ENCODE assay signal across 9 cellular contexts in genomic region chr18:50099725-50100414, GRCh38.
A peak's percentile ranks its signal among the peaks of the same experiment; 100 is the strongest.
DNase-seq lines count a peak whose midpoint lies in the region; ATAC-seq and TF ChIP-seq lines count a peak whose summit lies in the region.
"Had no signal": no experiment of that assay in that cellular context is flagged by ENCODE, and none has a peak within 500 bp of the region (broad histone marks: within the 10 kb centered on the region; RNA-seq: fewer than 3 reads in every experiment).

No MANE protein-coding gene starts in this region.

- peaks cover 14% of the 10 kb centered on the region for H3K27me3 Mint-ChIP-seq in activated T-helper 1 cell treated with anti-CD3 and anti-CD28 coated beads, Interleukin-12 subunit alpha, Interleukin-12 subunit beta, Interleukin-2, Interleukin-4 antibody, amounts not matched to agents 30 ng/mL and 10 ng/mL and 1 ng/mL, durations not matched to agents 14 hours and 24 hours and 36 hours (ENCODE audit: insufficient read depth)

- no peak overlapping the region for H3K27ac Mint-ChIP-seq in activated T-helper 1 cell treated with anti-CD3 and anti-CD28 coated beads, Interleukin-12 subunit alpha, Interleukin-12 subunit beta, Interleukin-2, Interleukin-4 antibody, amounts not matched to agents 30 ng/mL and 10 ng/mL and 1 ng/mL, durations not matched to agents 14 hours and 24 hours and 36 hours

- no peaks in the 10 kb centered on the region for H3K36me3 Mint-ChIP-seq in activated T-helper 1 cell treated with anti-CD3 and anti-CD28 coated beads, Interleukin-12 subunit alpha, Interleukin-12 subunit beta, Interleukin-2, Interleukin-4 antibody, amounts not matched to agents 30 ng/mL and 10 ng/mL and 1 ng/mL, durations not matched to agents 14 hours and 24 hours and 36 hours (ENCODE audit: low read depth)

- H3K4me3 Mint-ChIP-seq in activated T-helper 1 cell treated with anti-CD3 and anti-CD28 coated beads, Interleukin-12 subunit alpha, Interleukin-12 subunit beta, Interleukin-2, Interleukin-4 antibody, amounts not matched to agents 30 ng/mL and 10 ng/mL and 1 ng/mL, durations not matched to agents 14 hours and 24 hours and 36 hours, result no peak overlapping the region

- no peak overlapping the region for H3K4me3 ChIP-seq in psoas muscle
- H3K4me3 ChIP-seq: SJSA1, upper lobe of left lung had no signal

- TF ChIP-seq CTCF in psoas muscle (IDR thresholded peaks at IDR 0.05), result no peak

- WGBS in psoas muscle, 3 donors, result 24 to 30% (median 26%) methylated on average over 4 of the region's 4 CpGs

- H3K9me3 Mint-ChIP-seq in activated T-helper 1 cell treated with anti-CD3 and anti-CD28 coated beads, Interleukin-12 subunit alpha, Interleukin-12 subunit beta, Interleukin-2, Interleukin-4 antibody, amounts not matched to agents 30 ng/mL and 10 ng/mL and 1 ng/mL, durations not matched to agents 14 hours and 24 hours and 36 hours, result no peaks in the 10 kb centered on the region

- H3K36me3 ChIP-seq in psoas muscle (ENCODE audit: insufficient read depth in 1 of 2, low read depth in 1 of 2), result no peaks in the 10 kb centered on the region
- H3K36me3 ChIP-seq: SJSA1, upper lobe of left lung had no signal

- peak overlapping the region; percentile 65 for H3K27ac ChIP-seq in psoas muscle
- no peak overlapping the region for H3K27ac ChIP-seq in substantia nigra (ENCODE audit: low read depth, low read length, poor library complexity, severe bottlenecking)
- H3K27ac ChIP-seq: SJSA1, upper lobe of left lung had no signal

- H3K4me1 ChIP-seq in psoas muscle, result peaks cover 37% of the 10 kb centered on the region

- H3K9me3 ChIP-seq in psoas muscle, result no peaks in the 10 kb centered on the region
- H3K9me3 ChIP-seq: SJSA1, upper lobe of left lung had no signal

- ATAC-seq in GM18867 (IDR thresholded peaks at IDR 0.05; ENCODE audit: unreplicated experiment) (peak; percentile 80), HG02642 (IDR thresholded peaks at IDR 0.05; ENCODE audit: poor library complexity, unreplicated experiment) (peak; percentile 74), psoas muscle (peak; percentile 73 to 90 (median 86))

- peaks cover 5% of the 10 kb centered on the region for H3K4me1 Mint-ChIP-seq in activated T-helper 1 cell treated with anti-CD3 and anti-CD28 coated beads, Interleukin-12 subunit alpha, Interleukin-12 subunit beta, Interleukin-2, Interleukin-4 antibody, amounts not matched to agents 30 ng/mL and 10 ng/mL and 1 ng/mL, durations not matched to agents 14 hours and 24 hours and 36 hours (ENCODE audit: low read depth)

- intact Hi-C loops in psoas muscle (cut with DNase I), result no loop called here
- intact Hi-C loops in activated T-helper 1 cell treated with anti-CD3 and anti-CD28 coated beads, Interleukin-12 subunit alpha, Interleukin-12 subunit beta, Interleukin-2, Interleukin-4 antibody, amounts not matched to agents 30 ng/mL and 10 ng/mL and 1 ng/mL, durations not matched to agents 14 hours and 24 hours and 36 hours (cut with micrococcal nuclease), result loop anchor here (10.0 kb wide), 1 partner anchor 65 kb away; no protein-coding TSS in a partner anchor

- H3K27me3 ChIP-seq in psoas muscle (ENCODE audit: insufficient read depth in 3 of 3, low read length in 2 of 3), result no peaks in the 10 kb centered on the region
- H3K27me3 ChIP-seq: SJSA1, upper lobe of left lung had no signal

- DNase-seq in RKO (ENCODE audit: low spot score) (peak; percentile 63), psoas muscle (no peak), substantia nigra (lab: John Stamatoyannopoulos, UW) (no peak), pons (ENCODE audit: low spot score) (no peak)
- DNase-seq in activated T-helper 1 cell treated with anti-CD3 and anti-CD28 coated beads, Interleukin-12 subunit alpha, Interleukin-12 subunit beta, Interleukin-2, Interleukin-4 antibody, amounts not matched to agents 30 ng/mL and 10 ng/mL and 1 ng/mL, durations not matched to agents 14 hours and 24 hours and 36 hours (ENCODE audit: low spot score), result no peak
- DNase-seq: upper lobe of left lung had no signal
